Comparison of ENCODE assay signal across 8 cellular contexts in genomic region chr14:104976198-104977007, GRCh38. TPM values are rescaled to one million over a fixed set of nuclear protein-coding genes. Genes with fewer than 3 reads are reported as not detected.
A peak's percentile ranks its signal among the peaks of the same experiment; 100 is the strongest.
DNase-seq lines count a peak whose midpoint lies in the region; ATAC-seq, FAIRE-seq and TF ChIP-seq lines count a peak whose summit lies in the region.

No MANE protein-coding gene starts in this region.

- H3K27ac ChIP-seq in neuronal stem cell (replicated peaks; ENCODE audit: low read length) (no peak overlapping the region), substantia nigra (ENCODE audit: low read depth, low read length, poor library complexity, severe bottlenecking) (no peak overlapping the region)

- H3K4me3 Mint-ChIP-seq in activated T-helper 1 cell treated with anti-CD3 and anti-CD28 coated beads, Interleukin-12 subunit alpha, Interleukin-12 subunit beta, Interleukin-2, Interleukin-4 antibody, amounts not matched to agents 30 ng/mL and 10 ng/mL and 1 ng/mL, durations not matched to agents 14 hours and 24 hours and 36 hours: peak overlapping the region; percentile 64

- H3K9ac ChIP-seq in neuronal stem cell (ENCODE audit: low read depth, low read length, poor library complexity): peak overlapping the region; percentile 21

- H3K9me3 Mint-ChIP-seq in activated T-helper 1 cell treated with anti-CD3 and anti-CD28 coated beads, Interleukin-12 subunit alpha, Interleukin-12 subunit beta, Interleukin-2, Interleukin-4 antibody, amounts not matched to agents 30 ng/mL and 10 ng/mL and 1 ng/mL, durations not matched to agents 14 hours and 24 hours and 36 hours: no peaks in the 10 kb centered on the region

- TF ChIP-seq CTCF in fibroblast of mammary gland (conservative IDR thresholded peaks at IDR 0.05; ENCODE audit: control insufficient read depth, insufficient read depth, low read depth, low read length): peak; percentile 77

- peak overlapping the region; percentile 1 for H3K14ac ChIP-seq in neuronal stem cell (ENCODE audit: low read length)

- peak overlapping the region; percentile 90 for H2BK5ac ChIP-seq in neuronal stem cell (ENCODE audit: low read length)

- peak overlapping the region; percentile 73 for H2BK12ac ChIP-seq in neuronal stem cell (ENCODE audit: low read length)

- FAIRE-seq in HTR-8/SVneo (lab: Jason Lieb, UNC): peak; percentile 96

- no peaks in the 10 kb centered on the region for H3K36me3 Mint-ChIP-seq in activated T-helper 1 cell treated with anti-CD3 and anti-CD28 coated beads, Interleukin-12 subunit alpha, Interleukin-12 subunit beta, Interleukin-2, Interleukin-4 antibody, amounts not matched to agents 30 ng/mL and 10 ng/mL and 1 ng/mL, durations not matched to agents 14 hours and 24 hours and 36 hours (ENCODE audit: low read depth)

- H3K36me3 ChIP-seq in neuronal stem cell (replicated peaks in 1 of 2; ENCODE audit: control insufficient read depth in 2 of 2, insufficient read depth in 2 of 2, low read length in 2 of 2): no peaks in the 10 kb centered on the region

- ATAC-seq in HG02840 (IDR thresholded peaks at IDR 0.05; ENCODE audit: low FRiP score, unreplicated experiment): no peak

- peak overlapping the region; percentile 99 for H2AK5ac ChIP-seq in neuronal stem cell (ENCODE audit: low read depth, low read length)

- H3K18ac ChIP-seq in neuronal stem cell (ENCODE audit: low read length): peak overlapping the region; percentile 83

- H3K23ac ChIP-seq in neuronal stem cell (ENCODE audit: low read depth, low read length, poor library complexity): peak overlapping the region; percentile 85

- peak overlapping the region; percentile 75 for H2BK15ac ChIP-seq in neuronal stem cell (ENCODE audit: low read length)

- peak overlapping the region; percentile 94 for H2BK120ac ChIP-seq in neuronal stem cell (ENCODE audit: low read depth, low read length)

- no peak overlapping the region for H3K4me2 ChIP-seq in neuronal stem cell (ENCODE audit: insufficient read depth, low read length, poor library complexity, severe bottlenecking)

- H3K4me1 ChIP-seq in neuronal stem cell (ENCODE audit: control insufficient read depth in 2 of 2, insufficient read depth in 1 of 2, low read depth in 1 of 2, low read length in 2 of 2): peaks cover 25 to 30% of the 10 kb centered on the region in 2 donors

- no CpG with 5 or more reads among the region's 21 CpGs for WGBS in neuronal stem cell (ENCODE audit: extremely low coverage in 2 of 2, insufficient read length in 2 of 2, insufficient replicate concordance in 1 of 2), 2 donors

- intact Hi-C loops in activated T-helper 1 cell treated with anti-CD3 and anti-CD28 coated beads, Interleukin-12 subunit alpha, Interleukin-12 subunit beta, Interleukin-2, Interleukin-4 antibody, amounts not matched to agents 30 ng/mL and 10 ng/mL and 1 ng/mL, durations not matched to agents 14 hours and 24 hours and 36 hours (cut with micrococcal nuclease): loop anchor here (1.0 to 5.0 kb wide), 5 partner anchors 44 to 376 kb away; partner anchors contain the start of gene CDCA4

- H3K4me1 Mint-ChIP-seq in activated T-helper 1 cell treated with anti-CD3 and anti-CD28 coated beads, Interleukin-12 subunit alpha, Interleukin-12 subunit beta, Interleukin-2, Interleukin-4 antibody, amounts not matched to agents 30 ng/mL and 10 ng/mL and 1 ng/mL, durations not matched to agents 14 hours and 24 hours and 36 hours (ENCODE audit: low read depth): peaks cover 11% of the 10 kb centered on the region

- peaks cover 5 to 92% (median 37%) of the 10 kb centered on the region in 3 experiments for H3K27me3 ChIP-seq in neuronal stem cell (ENCODE audit: control insufficient read depth in 3 of 3, insufficient read depth in 3 of 3, low read depth in 1 of 3, low read length in 3 of 3)

- H3K27me3 Mint-ChIP-seq in activated T-helper 1 cell treated with anti-CD3 and anti-CD28 coated beads, Interleukin-12 subunit alpha, Interleukin-12 subunit beta, Interleukin-2, Interleukin-4 antibody, amounts not matched to agents 30 ng/mL and 10 ng/mL and 1 ng/mL, durations not matched to agents 14 hours and 24 hours and 36 hours (ENCODE audit: insufficient read depth): peaks cover 24% of the 10 kb centered on the region

- peaks cover 2% of the 10 kb centered on the region for H3K79me1 ChIP-seq in neuronal stem cell (ENCODE audit: low read depth, low read length)

- H3K9me3 ChIP-seq in neuronal stem cell (replicated peaks in 1 of 2; ENCODE audit: control insufficient read depth in 2 of 2, insufficient read depth in 1 of 2, low read depth in 1 of 2, low read length in 2 of 2): no peaks in the 10 kb centered on the region

- H2AFZ ChIP-seq in neuronal stem cell (ENCODE audit: low read length): no peak overlapping the region

- H3K27ac Mint-ChIP-seq in activated T-helper 1 cell treated with anti-CD3 and anti-CD28 coated beads, Interleukin-12 subunit alpha, Interleukin-12 subunit beta, Interleukin-2, Interleukin-4 antibody, amounts not matched to agents 30 ng/mL and 10 ng/mL and 1 ng/mL, durations not matched to agents 14 hours and 24 hours and 36 hours: peak overlapping the region; percentile 35

- no peak overlapping the region for H4K91ac ChIP-seq in neuronal stem cell (ENCODE audit: low read depth, low read length, poor library complexity)

- H3K4ac ChIP-seq in neuronal stem cell (ENCODE audit: low read length): no peak overlapping the region

- DNase-seq in EL (peak; percentile 84), HTR-8/SVneo (ENCODE audit: insufficient read length, low spot score) (peak; percentile 86), RPMI8226 (peak; percentile 80), fibroblast of mammary gland (ENCODE audit: low read depth) (peak; percentile 76), neuronal stem cell (ENCODE audit: low spot score) (peak; percentile 67), substantia nigra (lab: John Stamatoyannopoulos, UW) (peak in 42 of 49 donors; percentile 12 to 83 (median 62))
- DNase-seq in activated T-helper 1 cell treated with anti-CD3 and anti-CD28 coated beads, Interleukin-12 subunit alpha, Interleukin-12 subunit beta, Interleukin-2, Interleukin-4 antibody, amounts not matched to agents 30 ng/mL and 10 ng/mL and 1 ng/mL, durations not matched to agents 14 hours and 24 hours and 36 hours (ENCODE audit: low spot score): peak; percentile 77

- H3K4me3 ChIP-seq in fibroblast of mammary gland (ENCODE audit: control insufficient read depth, low read depth, low read length) (no peak overlapping the region), neuronal stem cell (ENCODE audit: low read length in 2 of 2) (no peak overlapping the region)

- no peak overlapping the region for H4K8ac ChIP-seq in neuronal stem cell (ENCODE audit: low read depth, low read length)

RNA-seq across cellular contexts. Expression of gene AHNAK2, which starts 1.8 kb away (rescaled TPM):
- total RNA-seq in activated T-helper 1 cell treated with anti-CD3 and anti-CD28 coated beads, Interleukin-12 subunit alpha, Interleukin-12 subunit beta, Interleukin-2, Interleukin-4 antibody, amounts not matched to agents 30 ng/mL and 10 ng/mL and 1 ng/mL, durations not matched to agents 14 hours and 24 hours and 36 hours: 0.02 and 0.05 TPM in 2 replicates
- 0.43 TPM for polyA plus RNA-seq in neuronal stem cell (2013, experiment 1 of 2)
- 0.46 TPM for polyA plus RNA-seq in neuronal stem cell (2013, experiment 2 of 2)

RNA-seq across cellular contexts. Expression of gene CLBA1, which starts 9.2 kb away (rescaled TPM):
- 3.1 TPM in 2 replicates for total RNA-seq in activated T-helper 1 cell treated with anti-CD3 and anti-CD28 coated beads, Interleukin-12 subunit alpha, Interleukin-12 subunit beta, Interleukin-2, Interleukin-4 antibody, amounts not matched to agents 30 ng/mL and 10 ng/mL and 1 ng/mL, durations not matched to agents 14 hours and 24 hours and 36 hours
- polyA plus RNA-seq in neuronal stem cell (2013, experiment 1 of 2): 6.1 TPM
- polyA plus RNA-seq in neuronal stem cell (2013, experiment 2 of 2): 6.0 TPM

RNA-seq across cellular contexts. Expression of gene CDCA4, which starts 44.5 kb away (rescaled TPM):
- total RNA-seq in activated T-helper 1 cell treated with anti-CD3 and anti-CD28 coated beads, Interleukin-12 subunit alpha, Interleukin-12 subunit beta, Interleukin-2, Interleukin-4 antibody, amounts not matched to agents 30 ng/mL and 10 ng/mL and 1 ng/mL, durations not matched to agents 14 hours and 24 hours and 36 hours: 62.5 and 63.7 TPM in 2 replicates
- polyA plus RNA-seq in neuronal stem cell (2013, experiment 1 of 2): 46.0 TPM
- 45.5 TPM for polyA plus RNA-seq in neuronal stem cell (2013, experiment 2 of 2)

RNA-seq across cellular contexts. Expression of gene PLD4, which starts 51.7 kb away (rescaled TPM):
- 0.10 and 0.21 TPM in 2 replicates for total RNA-seq in activated T-helper 1 cell treated with anti-CD3 and anti-CD28 coated beads, Interleukin-12 subunit alpha, Interleukin-12 subunit beta, Interleukin-2, Interleukin-4 antibody, amounts not matched to agents 30 ng/mL and 10 ng/mL and 1 ng/mL, durations not matched to agents 14 hours and 24 hours and 36 hours
- 0.04 TPM for polyA plus RNA-seq in neuronal stem cell (2013, experiment 1 of 2)
- polyA plus RNA-seq in neuronal stem cell (2013, experiment 2 of 2): 0.03 TPM
